ENCODE assay signal across 11 cellular contexts in the genomic region with DNA sequence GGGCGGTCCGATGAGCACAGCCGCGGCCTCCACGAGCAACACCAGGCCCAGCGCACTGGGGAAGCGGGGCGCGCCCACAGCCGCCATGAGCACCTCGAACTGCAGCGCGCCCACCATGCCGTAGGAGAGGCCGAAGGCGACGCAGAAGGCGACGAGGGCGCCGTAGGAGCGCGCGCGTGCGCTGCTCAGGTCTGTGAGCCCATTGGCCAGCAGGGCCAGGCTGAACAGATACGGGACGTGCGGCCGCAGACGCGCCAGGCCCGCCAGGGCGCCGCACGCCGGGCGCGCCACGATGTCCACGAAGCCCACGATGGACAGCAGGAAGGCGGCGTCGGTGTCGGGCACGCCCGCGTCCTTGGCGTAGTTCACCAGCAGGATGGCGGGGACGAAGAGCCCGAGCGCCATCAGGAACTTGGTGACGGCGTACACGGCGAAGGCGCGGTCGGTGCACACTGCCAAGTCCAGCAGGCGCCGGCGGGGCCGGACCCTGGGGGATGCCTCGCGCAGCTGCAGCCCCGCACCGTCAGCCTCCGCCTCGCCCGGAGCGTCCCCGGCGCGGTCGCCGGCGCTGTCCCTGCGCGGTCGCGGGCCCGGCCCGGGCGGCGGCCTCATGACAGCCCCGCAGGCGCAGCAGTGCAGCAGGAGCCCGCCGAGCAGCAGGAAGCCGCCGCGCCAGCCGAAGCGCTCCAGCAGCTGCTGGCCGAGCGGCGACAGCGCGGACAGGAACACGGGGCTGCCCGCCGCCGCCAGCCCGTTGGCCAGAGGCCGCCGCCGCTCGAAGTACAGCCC. TPM values are rescaled to one million over a fixed set of nuclear protein-coding genes. Genes with fewer than 3 reads are reported as not detected.
DNase-seq lines count a peak whose midpoint lies in the region; ATAC-seq, FAIRE-seq and TF ChIP-seq lines count a peak whose summit lies in the region.
"Had no signal": no experiment of that assay in that cellular context is flagged by ENCODE, and none has a peak within 500 bp of the region (broad histone marks: within the 10 kb centered on the region; RNA-seq: fewer than 3 reads in every experiment).

No MANE protein-coding gene starts in this region.

- no peaks in the 10 kb centered on the region for H3K4me1 Mint-ChIP-seq in activated naive CD4-positive, alpha-beta T cell treated with anti-CD3 and anti-CD28 coated beads, Interleukin-2, amount 10 ng/mL, durations not matched to agents 7 days and 5 days

- H3K36me3 Mint-ChIP-seq in activated naive CD4-positive, alpha-beta T cell treated with anti-CD3 and anti-CD28 coated beads, Interleukin-2, amount 10 ng/mL, durations not matched to agents 7 days and 5 days: no peaks in the 10 kb centered on the region

- H3K36me3 ChIP-seq in duodenal mucosa (ENCODE audit: control insufficient read depth in 1 of 2, insufficient read depth in 2 of 2, low read length in 2 of 2) (peaks cover 0 to 15% of the 10 kb centered on the region in 2 donors), lower lobe of right lung (no peaks in the 10 kb centered on the region), upper lobe of right lung (no peaks in the 10 kb centered on the region)

- no peak overlapping the region for H3K9ac ChIP-seq in duodenal mucosa (ENCODE audit: low read depth in 1 of 2, low read length in 2 of 2)

- no peak overlapping the region for H3K27ac Mint-ChIP-seq in activated naive CD4-positive, alpha-beta T cell treated with anti-CD3 and anti-CD28 coated beads, Interleukin-2, amount 10 ng/mL, durations not matched to agents 7 days and 5 days
- H3K27ac Mint-ChIP-seq: activated T-helper 2 cell treated with anti-CD3 and anti-CD28 coated beads, Interferon-gamma antibody, Interleukin-2, Interleukin-4, amounts not matched to agents 10 μg/mL and 5 μg/mL and 100 μg/mL, durations not matched to agents 14 hours and 24 hours and 36 hours had no signal

- CTCF ChIA-PET in activated naive CD4-positive, alpha-beta T cell treated with anti-CD3 and anti-CD28 coated beads, Interleukin-2, amount 10 ng/mL, durations not matched to agents 7 days and 5 days (lab: Charles Lee): no interaction called here

- intact Hi-C loops in lower lobe of right lung (cut with DNase I) (no loop called here), upper lobe of right lung (cut with DNase I) (no loop called here)

- no peak overlapping the region for H3K27ac ChIP-seq in duodenal mucosa (ENCODE audit: low read depth, low read length)
- no peak overlapping the region for H3K27ac ChIP-seq in lower lobe of right lung
- no peak overlapping the region for H3K27ac ChIP-seq in upper lobe of right lung

- TF ChIP-seq POLR2A in GM12892 (IDR thresholded peaks at IDR 0.05; ENCODE audit: low read depth, low read length): no peak

- H3K4me3 ChIP-seq in duodenal mucosa (ENCODE audit: low read depth in 1 of 2, low read length in 2 of 2) (peak overlapping the region; percentile 29 to 57), lower lobe of right lung (peak overlapping the region; percentile 44), upper lobe of right lung (peak overlapping the region; percentile 35)

- no peaks in the 10 kb centered on the region for H3K9me3 Mint-ChIP-seq in activated naive CD4-positive, alpha-beta T cell treated with anti-CD3 and anti-CD28 coated beads, Interleukin-2, amount 10 ng/mL, durations not matched to agents 7 days and 5 days
- H3K9me3 Mint-ChIP-seq: activated T-helper 2 cell treated with anti-CD3 and anti-CD28 coated beads, Interferon-gamma antibody, Interleukin-2, Interleukin-4, amounts not matched to agents 10 μg/mL and 5 μg/mL and 100 μg/mL, durations not matched to agents 14 hours and 24 hours and 36 hours had no signal

- no peak overlapping the region for H3K4me3 Mint-ChIP-seq in activated naive CD4-positive, alpha-beta T cell treated with anti-CD3 and anti-CD28 coated beads, Interleukin-2, amount 10 ng/mL, durations not matched to agents 7 days and 5 days

- TF ChIP-seq CTCF in lower lobe of right lung (IDR thresholded peaks at IDR 0.05) (no peak), upper lobe of right lung (IDR thresholded peaks at IDR 0.05) (no peak)

- ATAC-seq in lower lobe of right lung (peak; percentile 34 to 35), upper lobe of right lung (peak; percentile 44), GM21717 (IDR thresholded peaks at IDR 0.05; ENCODE audit: unreplicated experiment) (no peak), GM18858 (IDR thresholded peaks at IDR 0.05; ENCODE audit: unreplicated experiment) (no peak)

- DNase-seq in activated naive CD4-positive, alpha-beta T cell treated with anti-CD3 and anti-CD28 coated beads, Interleukin-2, amount 10 ng/mL, durations not matched to agents 7 days and 5 days: peak; percentile 29
- no peak for DNase-seq in activated naive CD4-positive, alpha-beta T cell treated with Interleukin-2 at 50 U/mL for 16 hours
- peak; percentile 55 for DNase-seq in lower lobe of right lung
- no peak for DNase-seq in upper lobe of right lung
- no peak for DNase-seq in GM12892 (ENCODE audit: insufficient read length)

- H3K9me3 ChIP-seq in duodenal mucosa (ENCODE audit: control insufficient read depth in 1 of 2, low read length in 2 of 2) (no peaks in the 10 kb centered on the region), lower lobe of right lung (no peaks in the 10 kb centered on the region), upper lobe of right lung (no peaks in the 10 kb centered on the region)

- H3K27me3 Mint-ChIP-seq in activated naive CD4-positive, alpha-beta T cell treated with anti-CD3 and anti-CD28 coated beads, Interleukin-2, amount 10 ng/mL, durations not matched to agents 7 days and 5 days: peaks cover 70% of the 10 kb centered on the region

- no peak for FAIRE-seq in GM12892 (lab: Jason Lieb, UNC)
- FAIRE-seq: G401.6 had no signal

- H3K4me1 ChIP-seq in duodenal mucosa (ENCODE audit: control insufficient read depth in 1 of 2, insufficient read depth in 2 of 2, low read length in 2 of 2): peaks cover 8 to 15% of the 10 kb centered on the region in 2 donors
- H3K4me1 ChIP-seq in lower lobe of right lung: peaks cover 22% of the 10 kb centered on the region
- H3K4me1 ChIP-seq in upper lobe of right lung: peaks cover 20% of the 10 kb centered on the region

- H3K27me3 ChIP-seq in duodenal mucosa (ENCODE audit: control insufficient read depth in 1 of 2, insufficient read depth in 2 of 2, low read length in 2 of 2) (peaks cover 16 to 22% of the 10 kb centered on the region in 2 donors), lower lobe of right lung (ENCODE audit: low read depth) (peaks cover 35% of the 10 kb centered on the region), upper lobe of right lung (peaks cover 28% of the 10 kb centered on the region)

RNA-seq across cellular contexts. Expression of a gene that starts 2.9 kb away (rescaled TPM):
- total RNA-seq in lower lobe of right lung (0.24 TPM), upper lobe of right lung (not detected)
- polyA plus RNA-seq in GM12892 (2012; ENCODE audit: missing spikeins): not detected
- total RNA-seq: activated T-helper 2 cell treated with anti-CD3 and anti-CD28 coated beads, Interferon-gamma antibody, Interleukin-2, Interleukin-4, amounts not matched to agents 10 μg/mL and 5 μg/mL and 100 μg/mL, durations not matched to agents 14 hours and 24 hours and 36 hours; HT1080 had no signal

RNA-seq across cellular contexts. Expression of a gene that starts 23.8 kb away (rescaled TPM):
- total RNA-seq in lower lobe of right lung (35.4 TPM), upper lobe of right lung (31.8 TPM)
- polyA plus RNA-seq in GM12892 (2012; ENCODE audit: missing spikeins): 8.2 TPM

RNA-seq across cellular contexts. Expression of a gene that starts 29.4 kb away (rescaled TPM):
- total RNA-seq in lower lobe of right lung (0.44 TPM), upper lobe of right lung (0.29 TPM)
- polyA plus RNA-seq in GM12892 (2012; ENCODE audit: missing spikeins): not detected
- total RNA-seq: HT1080 had no signal

Comparison
In these comparisons a context has a peak if more than half of its experiments do, and no peak if none do; other contexts are left out.
1. DNase-seq: peak in activated naive CD4-positive, alpha-beta T cell treated with anti-CD3 and anti-CD28 coated beads, Interleukin-2, amount 10 ng/mL, durations not matched to agents 7 days and 5 days (single experiment) and lower lobe of right lung (single experiment); none in activated naive CD4-positive, alpha-beta T cell treated with Interleukin-2 at 50 U/mL for 16 hours (single experiment), upper lobe of right lung (single experiment) and GM12892 (single experiment).
2. ATAC-seq: peak in lower lobe of right lung (2 of 2) and upper lobe of right lung (single experiment); none in GM21717 (single experiment) and GM18858 (single experiment).
3. Peak in every context shown above with its lines, with median percentiles within 50 percentile points of each other: H3K4me3 ChIP-seq.